Comparison of ENCODE assay signal across 28 cellular contexts in the genomic region with DNA sequence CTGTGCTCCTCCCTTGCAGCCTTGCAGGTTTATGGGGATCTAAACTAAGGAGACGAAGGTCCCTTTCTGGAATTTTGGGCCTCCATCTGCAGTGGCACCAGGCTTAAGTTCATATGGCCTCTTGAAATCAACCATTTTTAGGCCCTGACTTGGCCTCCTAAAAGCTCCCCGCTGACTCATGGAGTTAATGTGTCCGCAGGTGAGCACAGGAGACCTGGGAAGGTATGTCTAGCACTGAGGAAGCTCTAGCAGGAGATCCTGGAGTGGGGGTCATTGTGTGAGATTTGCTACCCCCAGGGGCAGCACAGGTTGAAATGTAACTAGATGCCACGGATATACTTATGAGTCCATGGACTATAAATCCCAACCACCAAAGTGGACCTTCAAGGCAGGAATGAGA.
"Had no signal": no experiment of that assay in that cellular context is flagged by ENCODE, and none has a peak within 500 bp of the region (broad histone marks: within the 10 kb centered on the region; RNA-seq: fewer than 3 reads in every experiment).

No MANE protein-coding gene starts in this region.

- H3K4me3 ChIP-seq: left lung, lower lobe of right lung, neural progenitor cell, ovary, skin epidermis, stomach, testis, thyroid gland, transverse colon, upper lobe of left lung had no signal

- ATAC-seq: left colon; left lung; lower lobe of right lung; natural killer cell; right cardiac atrium; sciatic nerve; stimulated activated naive B cell treated with anti-CD40 and anti-IgM and Interleukin-4, amounts not matched to agents 10 μg/mL and 1 μg/mL and 100 μg/mL, for 72 hours; stimulated activated naive CD8-positive, alpha-beta T cell treated with anti-CD3 and anti-CD28 coated beads, Interleukin-15, Interleukin-2, amounts not matched to agents 100 U/mL and 50 U/mL, for 24 hours had no signal

- H3K9me3 ChIP-seq: left lung, lower lobe of right lung, neutrophil, ovary, stomach, testis, thyroid gland, transverse colon, upper lobe of left lung had no signal

- H3K36me3 ChIP-seq: left lung, lower lobe of right lung, neural progenitor cell, neutrophil, ovary, stomach, thyroid gland, transverse colon, upper lobe of left lung had no signal

- H3K27me3 ChIP-seq: left lung, neural progenitor cell, neutrophil, ovary, stomach, testis, thyroid gland, transverse colon, upper lobe of left lung had no signal

- H3K4me1 ChIP-seq: left lung, lower lobe of right lung, stomach, thyroid gland, transverse colon, upper lobe of left lung had no signal

- H3K27ac ChIP-seq: left lung, lower lobe of right lung, neural progenitor cell, neutrophil, ovary, skin epidermis, stomach, testis, thyroid gland, transverse colon, upper lobe of left lung had no signal

- DNase-seq: hippocampal formation; kidney; left colon; left lung; lower lobe of right lung; mesendoderm; naive B cell; natural killer cell; nephron progenitor cell; occipital lobe; ovary; retina; right cardiac atrium; stimulated activated CD4-positive, alpha-beta T cell treated with anti-CD3 and anti-CD28 coated beads, Interleukin-12 subunit alpha, Interleukin-12 subunit beta, amount 100 ng/mL, for 4 hours; stimulated activated CD4-positive, alpha-beta T cell treated with anti-CD3 and anti-CD28 coated beads, Interleukin-15, amount 100 ng/mL, for 24 hours; stimulated activated CD4-positive, alpha-beta T cell treated with anti-CD3 and anti-CD28 coated beads, Interleukin-2, amount 100 ng/mL, for 24 hours; stimulated activated CD4-positive, alpha-beta T cell treated with anti-CD3 and anti-CD28 coated beads, Interleukin-4, amount 100 ng/mL, for 1 hour; stimulated activated naive B cell treated with anti-CD40 and anti-IgM and Interleukin-4, amounts not matched to agents 10 μg/mL and 1 μg/mL and 100 μg/mL, for 72 hours; stimulated activated naive CD8-positive, alpha-beta T cell treated with anti-CD3 and anti-CD28 coated beads, Interleukin-15, Interleukin-2, amounts not matched to agents 100 U/mL and 50 U/mL, for 24 hours; stomach; testis; thyroid gland; transverse colon had no signal
